Comparison of ENCODE assay signal across 11 cellular contexts in genomic region chr5:88979717-88980116, GRCh38.
"Had no signal": no experiment of that assay in that cellular context is flagged by ENCODE, and none has a peak within 500 bp of the region (broad histone marks: within the 10 kb centered on the region; RNA-seq: fewer than 3 reads in every experiment).

No MANE protein-coding gene starts in this region.

- FAIRE-seq: TTC549 had no signal

- H3K27me3 Mint-ChIP-seq: activated CD4-positive, alpha-beta T cell treated with anti-CD3 and anti-CD28 coated beads, Interleukin-2, amount 10 ng/mL, durations not matched to agents 7 days and 5 days had no signal

- H3K36me3 Mint-ChIP-seq: naive thymus-derived CD8-positive, alpha-beta T cell; type B pancreatic cell had no signal

- H3K9me3 ChIP-seq: left ventricle myocardium inferior had no signal

- H3K27ac Mint-ChIP-seq: activated CD4-positive, alpha-beta T cell treated with anti-CD3 and anti-CD28 coated beads, Interleukin-2, amount 10 ng/mL, durations not matched to agents 7 days and 5 days; naive thymus-derived CD8-positive, alpha-beta T cell; type B pancreatic cell had no signal

- H3K4me1 Mint-ChIP-seq: activated CD4-positive, alpha-beta T cell treated with anti-CD3 and anti-CD28 coated beads, Interleukin-2, amount 10 ng/mL, durations not matched to agents 7 days and 5 days had no signal

- DNase-seq: activated CD4-positive, alpha-beta T cell treated with anti-CD3 and anti-CD28 coated beads, Interleukin-2, amount 10 ng/mL, durations not matched to agents 7 days and 5 days; activated CD4-positive, CD25-positive, alpha-beta regulatory T cell; activated naive CD4-positive, alpha-beta T cell treated with Interleukin-2 at 50 U/mL for 16 hours; left ventricle myocardium inferior; naive thymus-derived CD8-positive, alpha-beta T cell; nucleus accumbens; stimulated activated CD4-positive, alpha-beta T cell treated with anti-CD3 and anti-CD28 coated beads, Interleukin-4, amount 100 ng/mL, for 1 hour; stimulated activated naive CD4-positive, alpha-beta T cell treated with Interleukin-2 at 50 U/mL for 16 hours had no signal

- ATAC-seq: naive thymus-derived CD8-positive, alpha-beta T cell had no signal

- H3K9me3 Mint-ChIP-seq: activated CD4-positive, alpha-beta T cell treated with anti-CD3 and anti-CD28 coated beads, Interleukin-2, amount 10 ng/mL, durations not matched to agents 7 days and 5 days; type B pancreatic cell had no signal

- H3K4me1 ChIP-seq: left ventricle myocardium inferior had no signal

- H3K27ac ChIP-seq: epithelial cell of prostate, left ventricle myocardium inferior had no signal

- H3K36me3 ChIP-seq: left ventricle myocardium inferior had no signal

- H3K4me3 Mint-ChIP-seq: activated CD4-positive, alpha-beta T cell treated with anti-CD3 and anti-CD28 coated beads, Interleukin-2, amount 10 ng/mL, durations not matched to agents 7 days and 5 days; naive thymus-derived CD8-positive, alpha-beta T cell; type B pancreatic cell had no signal

- H3K4me3 ChIP-seq: left ventricle myocardium inferior had no signal
